25 cellular contexts compared by ENCODE assay signal in genomic region chr2:55401124-55401523, GRCh38.
"Had no signal": no experiment of that assay in that cellular context is flagged by ENCODE, and none has a peak within 500 bp of the region (broad histone marks: within the 10 kb centered on the region; RNA-seq: fewer than 3 reads in every experiment).

No MANE protein-coding gene starts in this region.

- H2AFZ ChIP-seq: hepatocyte had no signal

- H3K27me3 ChIP-seq: hepatocyte, spleen, testis, tibial nerve, upper lobe of right lung, vagina had no signal

- H3K27ac ChIP-seq: hepatocyte, left ventricle myocardium inferior, lower lobe of right lung, psoas muscle, spleen, testis, tibial nerve, upper lobe of right lung, vagina had no signal

- H3K4me1 ChIP-seq: left ventricle myocardium inferior, lower lobe of right lung, psoas muscle, spleen, testis, tibial nerve, upper lobe of right lung, vagina had no signal

- H3K4me3 ChIP-seq: hepatocyte, left ventricle myocardium inferior, lower lobe of right lung, psoas muscle, spleen, testis, tibial nerve, upper lobe of right lung, vagina had no signal

- H3K79me2 ChIP-seq: hepatocyte had no signal

- H3K36me3 Mint-ChIP-seq: natural killer cell treated with Interleukin-12 subunit alpha and Interleukin-12 subunit beta and Interleukin-15 and Interleukin-18, amount 100 ng/mL, for 72 hours had no signal

- H3K4me1 Mint-ChIP-seq: endodermal cell, memory B cell had no signal

- H3K9me3 ChIP-seq: left ventricle myocardium inferior, lower lobe of right lung, psoas muscle, spleen, testis, tibial nerve, upper lobe of right lung, vagina had no signal

- H3K36me3 ChIP-seq: vagina had no signal

- H3K9me3 Mint-ChIP-seq: endodermal cell; memory B cell; natural killer cell treated with Interleukin-12 subunit alpha and Interleukin-12 subunit beta and Interleukin-15 and Interleukin-18, amount 100 ng/mL, for 72 hours; stimulated activated memory B cell treated with anti-CD40 and anti-IgM and Interleukin-4, amounts not matched to agents 10 μg/mL and 1 μg/mL and 100 μg/mL, for 72 hours; stimulated activated naive CD8-positive, alpha-beta T cell treated with anti-CD3 and anti-CD28 coated beads, Interleukin-15, Interleukin-2, amounts not matched to agents 100 ng/mL and 50 ng/mL, for 24 hours had no signal

- H3K4me2 ChIP-seq: hepatocyte had no signal

- H3K27me3 Mint-ChIP-seq: memory B cell; natural killer cell treated with Interleukin-12 subunit alpha and Interleukin-12 subunit beta and Interleukin-15 and Interleukin-18, amount 100 ng/mL, for 72 hours; stimulated activated memory B cell treated with anti-CD40 and anti-IgM and Interleukin-4, amounts not matched to agents 10 μg/mL and 1 μg/mL and 100 μg/mL, for 72 hours; stimulated activated naive CD8-positive, alpha-beta T cell treated with anti-CD3 and anti-CD28 coated beads, Interleukin-15, Interleukin-2, amounts not matched to agents 100 ng/mL and 50 ng/mL, for 24 hours had no signal

- DNase-seq: dermis blood vessel endothelial cell; effector CD4-positive, alpha-beta T cell; endodermal cell; erythroblast; foreskin melanocyte; head of caudate nucleus; kidney; left cardiac atrium; left ventricle myocardium inferior; lower lobe of right lung; midbrain; psoas muscle; spleen; stimulated activated CD4-positive, alpha-beta T cell treated with anti-CD3 and anti-CD28 coated beads, Interleukin-15, amount 100 ng/mL, for 24 hours; stimulated activated CD4-positive, alpha-beta T cell treated with anti-CD3 and anti-CD28 coated beads, Interleukin-1b, Interleukin-23, amount 100 ng/mL, for 48 hours; stimulated activated CD4-positive, alpha-beta T cell treated with anti-CD3 and anti-CD28 coated beads, Interleukin-4, amount 100 ng/mL, for 24 hours; testis; upper lobe of right lung had no signal

- H3K4me3 Mint-ChIP-seq: endodermal cell; memory B cell; natural killer cell treated with Interleukin-12 subunit alpha and Interleukin-12 subunit beta and Interleukin-15 and Interleukin-18, amount 100 ng/mL, for 72 hours; stimulated activated memory B cell treated with anti-CD40 and anti-IgM and Interleukin-4, amounts not matched to agents 10 μg/mL and 1 μg/mL and 100 μg/mL, for 72 hours; stimulated activated naive CD8-positive, alpha-beta T cell treated with anti-CD3 and anti-CD28 coated beads, Interleukin-15, Interleukin-2, amounts not matched to agents 100 ng/mL and 50 ng/mL, for 24 hours had no signal

- H3K27ac Mint-ChIP-seq: endodermal cell; memory B cell; natural killer cell treated with Interleukin-12 subunit alpha and Interleukin-12 subunit beta and Interleukin-15 and Interleukin-18, amount 100 ng/mL, for 72 hours; stimulated activated memory B cell treated with anti-CD40 and anti-IgM and Interleukin-4, amounts not matched to agents 10 μg/mL and 1 μg/mL and 100 μg/mL, for 72 hours; stimulated activated naive CD8-positive, alpha-beta T cell treated with anti-CD3 and anti-CD28 coated beads, Interleukin-15, Interleukin-2, amounts not matched to agents 100 ng/mL and 50 ng/mL, for 24 hours had no signal
